Comparison of ENCODE assay signal across 22 cellular contexts in genomic region chr18:8997634-8998033, GRCh38.
"Had no signal": no experiment of that assay in that cellular context is flagged by ENCODE, and none has a peak within 500 bp of the region (broad histone marks: within the 10 kb centered on the region; RNA-seq: fewer than 3 reads in every experiment).

No MANE protein-coding gene starts in this region.

- H3K4me1 ChIP-seq: prostate gland had no signal

- H3K36me3 ChIP-seq: esophagus squamous epithelium, ovary, prostate gland, tibial nerve had no signal

- ATAC-seq: activated CD4-positive, CD25-positive, alpha-beta regulatory T cell treated with anti-CD3 and anti-CD28 coated beads, Interleukin-2, amount 50 U/mL, for 24 hours; sciatic nerve had no signal

- H3K27ac ChIP-seq: epithelial cell of prostate, esophagus squamous epithelium, ovary, prostate gland, tibial nerve had no signal

- H3K27me3 ChIP-seq: esophagus squamous epithelium, ovary, tibial nerve had no signal

- H3K4me3 ChIP-seq: esophagus squamous epithelium, ovary, prostate gland, skin epidermis, tibial nerve had no signal

- DNase-seq: activated CD4-positive, alpha-beta T cell treated with anti-CD3 and anti-CD28 coated beads for 48 hours; activated CD4-positive, alpha-beta T cell treated with anti-CD3 and anti-CD28 coated beads, Interleukin-2, amount 50 U/mL, for 48 hours; activated CD8-positive, alpha-beta memory T cell treated with anti-CD3 and anti-CD28 coated beads for 24 hours; activated effector memory CD4-positive, alpha-beta T cell treated with anti-CD3 and anti-CD28 coated beads, Interleukin-2, amount 50 U/mL, for 16 hours; activated naive CD4-positive, alpha-beta T cell treated with anti-CD3 and anti-CD28 coated beads for 36 hours; activated naive CD8-positive, alpha-beta T cell treated with anti-CD3 and anti-CD28 coated beads, Interleukin-2, amount 10 ng/mL, durations not matched to agents 7 days and 5 days; esophagus squamous epithelium; foreskin melanocyte; left cardiac atrium; mammary epithelial cell; naive B cell; nephron progenitor cell; ovary; retina; stimulated activated naive CD4-positive, alpha-beta T cell; T-helper 1 cell had no signal

- H3K9me3 ChIP-seq: ovary, prostate gland had no signal
